17 cellular contexts compared by ENCODE assay signal in the genomic region with DNA sequence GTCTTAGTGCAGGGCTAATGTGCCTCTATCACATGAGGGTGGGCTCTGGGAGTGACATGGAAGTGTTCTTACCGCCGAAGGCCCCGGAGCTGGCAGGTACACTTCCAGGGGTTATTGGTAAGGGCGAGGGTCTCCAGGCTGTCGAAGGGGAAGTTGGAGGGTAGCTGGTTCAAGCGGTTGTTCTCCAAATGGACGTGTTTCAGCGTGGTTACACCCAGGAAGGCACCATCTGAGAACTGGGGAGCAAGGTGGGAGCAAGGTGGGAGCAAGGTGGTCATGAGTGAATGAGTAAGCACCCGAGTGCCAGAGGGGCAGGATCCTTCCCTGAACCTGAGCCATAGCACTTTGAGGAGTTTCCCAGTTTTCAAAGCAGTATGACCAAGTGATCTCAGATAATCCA. TPM values are rescaled to one million over a fixed set of nuclear protein-coding genes. Genes with fewer than 3 reads are reported as not detected.
DNase-seq lines count a peak whose midpoint lies in the region; ATAC-seq and TF ChIP-seq lines count a peak whose summit lies in the region.
"Had no signal": no experiment of that assay in that cellular context is flagged by ENCODE, and none has a peak within 500 bp of the region (broad histone marks: within the 10 kb centered on the region; RNA-seq: fewer than 3 reads in every experiment).

No MANE protein-coding gene starts in this region.

- peaks cover 8% of the 10 kb centered on the region for H3K4me1 Mint-ChIP-seq in activated naive CD4-positive, alpha-beta T cell treated with anti-CD3 and anti-CD28 coated beads, Interleukin-2, amount 10 ng/mL, durations not matched to agents 7 days and 5 days
- peaks cover 6% of the 10 kb centered on the region for H3K4me1 Mint-ChIP-seq in activated naive CD4-positive, alpha-beta T cell treated with anti-CD3 and anti-CD28 coated beads for 36 hours (ENCODE audit: low read depth)
- H3K4me1 Mint-ChIP-seq in endothelial cell (ENCODE audit: unreplicated experiment), result peaks cover 5% of the 10 kb centered on the region
- peaks cover 7% of the 10 kb centered on the region for H3K4me1 Mint-ChIP-seq in neural progenitor cell

- TF ChIP-seq CTCF in endothelial cell (IDR thresholded peaks at IDR 0.05; ENCODE audit: unreplicated experiment) (no peak), neural progenitor cell (IDR thresholded peaks at IDR 0.05) (no peak), brain microvascular endothelial cell (IDR thresholded peaks at IDR 0.05; ENCODE audit: low read depth, low read length, missing control alignments) (no peak)

- H3K9me3 ChIP-seq in neural progenitor cell (ENCODE audit: low read depth), result no peaks in the 10 kb centered on the region

- peaks cover 57% of the 10 kb centered on the region for H3K27me3 Mint-ChIP-seq in activated naive CD4-positive, alpha-beta T cell treated with anti-CD3 and anti-CD28 coated beads, Interleukin-2, amount 10 ng/mL, durations not matched to agents 7 days and 5 days
- peaks cover 14% of the 10 kb centered on the region for H3K27me3 Mint-ChIP-seq in activated naive CD4-positive, alpha-beta T cell treated with anti-CD3 and anti-CD28 coated beads for 36 hours (ENCODE audit: low read depth)
- H3K27me3 Mint-ChIP-seq in endothelial cell (ENCODE audit: unreplicated experiment) (peaks cover 14% of the 10 kb centered on the region), neural progenitor cell (ENCODE audit: insufficient read depth, low read depth) (peaks cover 30% of the 10 kb centered on the region)

- peak; percentile 15 for DNase-seq in activated naive CD4-positive, alpha-beta T cell treated with anti-CD3 and anti-CD28 coated beads, Interleukin-2, amount 10 ng/mL, durations not matched to agents 7 days and 5 days
- DNase-seq in activated naive CD4-positive, alpha-beta T cell treated with anti-CD3 and anti-CD28 coated beads for 36 hours, result no peak
- DNase-seq in endothelial cell (ENCODE audit: low spot score) (no peak), neural progenitor cell (ENCODE audit: low spot score) (no peak), NCI-H2029 (lab: John Stamatoyannopoulos, UW) (no peak), brain microvascular endothelial cell (no peak), 8988T (no peak)
- DNase-seq: ACHN; CD8-positive, alpha-beta T cell; COR-L47; GF-D8; GM23248; IMR-90 had no signal

- no peaks in the 10 kb centered on the region for H3K36me3 ChIP-seq in neural progenitor cell
- no peaks in the 10 kb centered on the region for H3K36me3 ChIP-seq in brain microvascular endothelial cell (replicated peaks)

- no peak overlapping the region for H2AFZ ChIP-seq in neural progenitor cell (replicated peaks)
- H2AFZ ChIP-seq: GM23248 had no signal

- no peak overlapping the region for H3K27ac ChIP-seq in neural progenitor cell
- no peak overlapping the region for H3K27ac ChIP-seq in brain microvascular endothelial cell
- H3K27ac ChIP-seq: GM23248 had no signal

- no peaks in the 10 kb centered on the region for H3F3A ChIP-seq in neural progenitor cell (ENCODE audit: low read depth)

- H3K27ac Mint-ChIP-seq in activated naive CD4-positive, alpha-beta T cell treated with anti-CD3 and anti-CD28 coated beads, Interleukin-2, amount 10 ng/mL, durations not matched to agents 7 days and 5 days, result no peak overlapping the region
- no peak overlapping the region for H3K27ac Mint-ChIP-seq in activated naive CD4-positive, alpha-beta T cell treated with anti-CD3 and anti-CD28 coated beads for 36 hours
- H3K27ac Mint-ChIP-seq in endothelial cell (ENCODE audit: unreplicated experiment), result no peak overlapping the region
- H3K27ac Mint-ChIP-seq in neural progenitor cell, result peak overlapping the region; percentile 17
- H3K27ac Mint-ChIP-seq: CD14-positive monocyte; CD8-positive, alpha-beta T cell had no signal

- CTCF ChIA-PET in activated naive CD4-positive, alpha-beta T cell treated with anti-CD3 and anti-CD28 coated beads, Interleukin-2, amount 10 ng/mL, durations not matched to agents 7 days and 5 days (lab: Charles Lee), result interaction anchor here (0.6 kb wide), 1 partner anchor 18 kb away, joined by 3 read pairs; no protein-coding TSS in a partner anchor
- CTCF ChIA-PET in activated naive CD4-positive, alpha-beta T cell treated with anti-CD3 and anti-CD28 coated beads for 36 hours (lab: Charles Lee), result interaction anchor here (0.7 to 1.2 kb wide), 3 partner anchors 68 to 167 kb away, joined by 3 to 4 read pairs (median 3); partner anchors contain the start of gene LRRC59

- in situ Hi-C loops in brain microvascular endothelial cell (cut with HindIII; ENCODE audit: low pct_ligation_motif_present, low sequenced_read_pairs), result no loop called here

- no peak overlapping the region for H3K4me2 ChIP-seq in neural progenitor cell

- intact Hi-C loops in activated naive CD4-positive, alpha-beta T cell treated with anti-CD3 and anti-CD28 coated beads for 36 hours (cut with micrococcal nuclease), result no loop called here

- H3K4me3 ChIP-seq in neural progenitor cell (no peak overlapping the region), brain microvascular endothelial cell (ENCODE audit: low read depth, low read length) (no peak overlapping the region)
- H3K4me3 ChIP-seq: GM23248 had no signal

- peaks cover 5% of the 10 kb centered on the region for H4K20me1 ChIP-seq in neural progenitor cell (ENCODE audit: low read depth)

- no peaks in the 10 kb centered on the region for H3K79me2 ChIP-seq in neural progenitor cell (ENCODE audit: low read depth)

- no peaks in the 10 kb centered on the region for H3K9me3 Mint-ChIP-seq in activated naive CD4-positive, alpha-beta T cell treated with anti-CD3 and anti-CD28 coated beads, Interleukin-2, amount 10 ng/mL, durations not matched to agents 7 days and 5 days
- H3K9me3 Mint-ChIP-seq in activated naive CD4-positive, alpha-beta T cell treated with anti-CD3 and anti-CD28 coated beads for 36 hours, result no peaks in the 10 kb centered on the region
- no peaks in the 10 kb centered on the region for H3K9me3 Mint-ChIP-seq in endothelial cell (ENCODE audit: unreplicated experiment)
- H3K9me3 Mint-ChIP-seq in neural progenitor cell, result no peaks in the 10 kb centered on the region
- H3K9me3 Mint-ChIP-seq: CD8-positive, alpha-beta T cell had no signal

- no peaks in the 10 kb centered on the region for H3K36me3 Mint-ChIP-seq in activated naive CD4-positive, alpha-beta T cell treated with anti-CD3 and anti-CD28 coated beads, Interleukin-2, amount 10 ng/mL, durations not matched to agents 7 days and 5 days
- H3K36me3 Mint-ChIP-seq in activated naive CD4-positive, alpha-beta T cell treated with anti-CD3 and anti-CD28 coated beads for 36 hours (ENCODE audit: low read depth), result no peaks in the 10 kb centered on the region
- H3K36me3 Mint-ChIP-seq in endothelial cell (ENCODE audit: low read depth, unreplicated experiment), result peaks cover 7% of the 10 kb centered on the region
- H3K36me3 Mint-ChIP-seq in neural progenitor cell, result no peaks in the 10 kb centered on the region
- H3K36me3 Mint-ChIP-seq: CD14-positive monocyte; CD8-positive, alpha-beta T cell had no signal

- no peak overlapping the region for H3K4me3 Mint-ChIP-seq in activated naive CD4-positive, alpha-beta T cell treated with anti-CD3 and anti-CD28 coated beads, Interleukin-2, amount 10 ng/mL, durations not matched to agents 7 days and 5 days
- no peak overlapping the region for H3K4me3 Mint-ChIP-seq in activated naive CD4-positive, alpha-beta T cell treated with anti-CD3 and anti-CD28 coated beads for 36 hours
- peak overlapping the region; percentile 29 for H3K4me3 Mint-ChIP-seq in endothelial cell (ENCODE audit: unreplicated experiment)
- H3K4me3 Mint-ChIP-seq in neural progenitor cell, result no peak overlapping the region
- H3K4me3 Mint-ChIP-seq: CD14-positive monocyte; CD8-positive, alpha-beta T cell had no signal

- no peak overlapping the region for H3K9ac ChIP-seq in neural progenitor cell
- H3K9ac ChIP-seq: GM23248 had no signal

- no peak for ATAC-seq in HG02970 (IDR thresholded peaks at IDR 0.05; ENCODE audit: low FRiP score, unreplicated experiment)
- ATAC-seq: CD8-positive, alpha-beta T cell had no signal

- H3K27me3 ChIP-seq in neural progenitor cell (peaks cover 43% of the 10 kb centered on the region), brain microvascular endothelial cell (replicated peaks) (peaks cover 21% of the 10 kb centered on the region)

- H3K4me1 ChIP-seq in neural progenitor cell, result peaks cover 10% of the 10 kb centered on the region

RNA-seq across cellular contexts. Expression of gene CHAD, which starts 3.0 kb away (rescaled TPM):
- total RNA-seq in activated naive CD4-positive, alpha-beta T cell treated with anti-CD3 and anti-CD28 coated beads for 36 hours, result not detected
- not detected for total RNA-seq in endothelial cell (ENCODE audit: unreplicated experiment)
- not detected in 2 replicates for total RNA-seq in neural progenitor cell (ENCODE audit: low replicate concordance)
- total RNA-seq: A172; CD8-positive, alpha-beta T cell; GM23248; HT-29; IMR-90 had no signal

RNA-seq across cellular contexts. Expression of gene RSAD1, which starts 13.0 kb away (rescaled TPM):
- total RNA-seq in activated naive CD4-positive, alpha-beta T cell treated with anti-CD3 and anti-CD28 coated beads for 36 hours, result 10 to 100 TPM; 39.2 to 40.4 TPM
- 25.9 TPM for total RNA-seq in endothelial cell (ENCODE audit: unreplicated experiment)
- total RNA-seq in neural progenitor cell (ENCODE audit: low replicate concordance), result 9.7 and 12.9 TPM in 2 replicates

RNA-seq across cellular contexts. Expression of gene ACSF2, which starts 39.6 kb away (rescaled TPM):
- total RNA-seq in activated naive CD4-positive, alpha-beta T cell treated with anti-CD3 and anti-CD28 coated beads for 36 hours, result 10 to 100 TPM; 19.7 to 20.7 TPM
- total RNA-seq in endothelial cell (ENCODE audit: unreplicated experiment), result 51.0 TPM
- 15.2 and 28.8 TPM in 2 replicates for total RNA-seq in neural progenitor cell (ENCODE audit: low replicate concordance)

RNA-seq across cellular contexts. Expression of gene MYCBPAP, which starts 42.6 kb away (rescaled TPM):
- total RNA-seq in activated naive CD4-positive, alpha-beta T cell treated with anti-CD3 and anti-CD28 coated beads for 36 hours, result 1 to 10 TPM; 5.5 to 5.8 TPM
- total RNA-seq in endothelial cell (ENCODE audit: unreplicated experiment), result 0.72 TPM
- total RNA-seq in neural progenitor cell (ENCODE audit: low replicate concordance), result 3.5 and 3.8 TPM in 2 replicates
- total RNA-seq: A172, HT-29 had no signal
